Comparison of ENCODE assay signal across 1 cellular context in genomic region chr6:82836022-82836575, GRCh38.
TF ChIP-seq lines count a peak whose summit lies in the region.

No MANE protein-coding gene starts in this region.

TF ChIP-seq in WTC11, 78 proteins besides CTCF, POLR2A, EP300 and RAD21 (continued from another document):
- no peak for TF ChIP-seq ZNF423 (CRISPR knock-in tag; IDR thresholded peaks at IDR 0.05)
- no peak for TF ChIP-seq FOXP4 (CRISPR knock-in tag; IDR thresholded peaks at IDR 0.05)
TF ChIP-seq in WTC11: peak in this region for 0.
